Comparison of ENCODE assay signal across 1 cellular context in the genomic region with DNA sequence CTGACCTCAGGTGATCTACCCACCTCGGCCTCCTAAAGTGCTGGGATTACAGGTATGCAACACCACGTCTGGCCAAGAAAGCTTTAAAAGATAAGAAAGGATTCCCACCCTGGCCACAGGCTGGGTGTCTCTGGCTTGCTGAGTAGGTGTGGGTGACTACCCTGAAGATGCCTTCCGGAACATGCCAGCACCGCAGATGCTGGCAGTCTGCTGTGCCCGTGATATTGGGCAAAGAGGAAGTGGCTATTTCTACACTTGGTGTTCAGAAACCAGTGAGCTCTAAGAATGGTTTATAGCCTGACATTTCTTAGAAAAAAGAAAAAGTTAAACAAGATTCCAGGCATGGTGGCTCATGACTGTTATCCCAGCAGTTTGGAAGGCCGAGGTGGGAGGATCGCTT.
A peak's percentile ranks its signal among the peaks of the same experiment; 100 is the strongest.
TF ChIP-seq lines count a peak whose summit lies in the region.

No MANE protein-coding gene starts in this region.

TF ChIP-seq in K562, 482 proteins besides CTCF, POLR2A, EP300 and RAD21:
- TF ChIP-seq ZNF277 (CRISPR knock-in tag; IDR thresholded peaks at IDR 0.05; ENCODE audit: borderline replicate concordance) (no peak), PTBP1 (IDR thresholded peaks at IDR 0.05; ENCODE audit: low read depth, low read length) (no peak), CBX3 (IDR thresholded peaks at IDR 0.05; ENCODE audit: borderline replicate concordance in 1 of 2, low read length in 2 of 2) (no peak), HMGXB4 (CRISPR knock-in tag; IDR thresholded peaks at IDR 0.05) (no peak), SPI1 (IDR thresholded peaks at IDR 0.05; ENCODE audit: borderline replicate concordance, low read depth, low read length) (peak; percentile 47; the same call in 1 of the 2 replicates)
- TF ChIP-seq, protein P1, sequence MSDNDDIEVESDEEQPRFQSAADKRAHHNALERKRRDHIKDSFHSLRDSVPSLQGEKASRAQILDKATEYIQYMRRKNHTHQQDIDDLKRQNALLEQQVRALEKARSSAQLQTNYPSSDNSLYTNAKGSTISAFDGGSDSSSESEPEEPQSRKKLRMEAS (CRISPR knock-in tag; IDR thresholded peaks at IDR 0.05) = no peak
TF ChIP-seq in K562: peak in this region for 1.
